Comparison of ENCODE assay signal across 1 cellular context in genomic region chr2:241218131-241219029, GRCh38.
TF ChIP-seq lines count a peak whose summit lies in the region.

No MANE protein-coding gene starts in this region.

TF ChIP-seq in HepG2, 621 proteins besides CTCF, POLR2A, EP300 and RAD21 (continued from another document and continues in another):
- TF ChIP-seq AKNA (CRISPR knock-in tag; IDR thresholded peaks at IDR 0.05; ENCODE audit: borderline replicate concordance), result no peak
- TF ChIP-seq ZFX (CRISPR knock-in tag; IDR thresholded peaks at IDR 0.05; ENCODE audit: low read depth), result peak; percentile 83
- TF ChIP-seq FOXO1 (CRISPR knock-in tag; IDR thresholded peaks at IDR 0.05), result 0 out of 2 replicates have a peak, but pooled peaks have one; percentile 14
- TF ChIP-seq ZNF224 (CRISPR knock-in tag; IDR thresholded peaks at IDR 0.05), result no peak
- TF ChIP-seq ZNF619 (CRISPR knock-in tag; IDR thresholded peaks at IDR 0.05), result no peak
- no peak for TF ChIP-seq FOXJ3 (CRISPR knock-in tag; IDR thresholded peaks at IDR 0.05; ENCODE audit: borderline replicate concordance)
- TF ChIP-seq RFXANK (CRISPR knock-in tag; IDR thresholded peaks at IDR 0.05), result no peak
- no peak for TF ChIP-seq ZNF10 (CRISPR knock-in tag; IDR thresholded peaks at IDR 0.05; ENCODE audit: borderline replicate concordance, low read depth)
- no peak for TF ChIP-seq GTF3A (CRISPR knock-in tag; conservative IDR thresholded peaks at IDR 0.05)
- no peak for TF ChIP-seq ZNF614 (CRISPR knock-in tag; IDR thresholded peaks at IDR 0.05; ENCODE audit: borderline replicate concordance)
- TF ChIP-seq ZNF124 (CRISPR knock-in tag; IDR thresholded peaks at IDR 0.05), result no peak
- no peak for TF ChIP-seq PAXIP1 (CRISPR knock-in tag; conservative IDR thresholded peaks at IDR 0.05)
- TF ChIP-seq ZNF740 (CRISPR knock-in tag; IDR thresholded peaks at IDR 0.05), result peak; percentile 77
- no peak for TF ChIP-seq NFE2L1 (CRISPR knock-in tag; IDR thresholded peaks at IDR 0.05; ENCODE audit: borderline replicate concordance)
- peak; percentile 19; the same call in 1 of the 2 replicates for TF ChIP-seq SALL2 (CRISPR knock-in tag; IDR thresholded peaks at IDR 0.05)
- TF ChIP-seq ATM (IDR thresholded peaks at IDR 0.05; ENCODE audit: borderline replicate concordance), result no peak
- no peak for TF ChIP-seq DRAP1 (CRISPR knock-in tag; IDR thresholded peaks at IDR 0.05)
- no peak for TF ChIP-seq HHEX (CRISPR knock-in tag; IDR thresholded peaks at IDR 0.05)
- TF ChIP-seq NONO (IDR thresholded peaks at IDR 0.05), result no peak
- TF ChIP-seq NONO (CRISPR knock-in tag; conservative IDR thresholded peaks at IDR 0.05), result no peak
- TF ChIP-seq ZNF136 (CRISPR knock-in tag; IDR thresholded peaks at IDR 0.05; ENCODE audit: low read depth), result no peak
- no peak; the same call in 1 of the 2 replicates for TF ChIP-seq NRL (CRISPR knock-in tag; IDR thresholded peaks at IDR 0.05; ENCODE audit: borderline replicate concordance)
- TF ChIP-seq MAX (IDR thresholded peaks at IDR 0.05), result peak; percentile 95
- TF ChIP-seq SMAD3 (CRISPR knock-in tag; IDR thresholded peaks at IDR 0.05), result no peak
- no peak for TF ChIP-seq NPAS2 (CRISPR knock-in tag; IDR thresholded peaks at IDR 0.05; ENCODE audit: borderline replicate concordance)
- TF ChIP-seq PHF21A (CRISPR knock-in tag; IDR thresholded peaks at IDR 0.05), result no peak
- no peak for TF ChIP-seq ATF5 (CRISPR knock-in tag; IDR thresholded peaks at IDR 0.05; ENCODE audit: low read depth)
- TF ChIP-seq YEATS4 (CRISPR knock-in tag; IDR thresholded peaks at IDR 0.05; ENCODE audit: borderline replicate concordance), result peak; percentile 71
- no peak for TF ChIP-seq ZSCAN9 (CRISPR knock-in tag; IDR thresholded peaks at IDR 0.05; ENCODE audit: borderline replicate concordance)
- no peak for TF ChIP-seq ZFP36 (IDR thresholded peaks at IDR 0.05; ENCODE audit: borderline replicate concordance, low read depth, low read length, partially characterized antibody)
- TF ChIP-seq ZUFSP (CRISPR knock-in tag; IDR thresholded peaks at IDR 0.05; ENCODE audit: borderline replicate concordance), result no peak
- TF ChIP-seq ZNF234 (CRISPR knock-in tag; conservative IDR thresholded peaks at IDR 0.05), result no peak
- TF ChIP-seq KDM2A (CRISPR knock-in tag; IDR thresholded peaks at IDR 0.05; ENCODE audit: borderline replicate concordance, low read depth), result no peak
- no peak for TF ChIP-seq IKZF1 (IDR thresholded peaks at IDR 0.05)
- peak; percentile 73; the same call in 1 of the 2 replicates for TF ChIP-seq TGIF2 (CRISPR knock-in tag; IDR thresholded peaks at IDR 0.05)
- TF ChIP-seq ZNF333 (CRISPR knock-in tag; IDR thresholded peaks at IDR 0.05; ENCODE audit: borderline replicate concordance), result peak; percentile 6; the same call in 1 of the 2 replicates
- no peak for TF ChIP-seq CEBPB (IDR thresholded peaks at IDR 0.05; ENCODE audit: borderline replicate concordance, low read depth, low read length)
- TF ChIP-seq MTERF4 (CRISPR knock-in tag; IDR thresholded peaks at IDR 0.05), result no peak
- TF ChIP-seq TBL1XR1 (IDR thresholded peaks at IDR 0.05; ENCODE audit: borderline replicate concordance, low read length, partially characterized antibody), result no peak
- TF ChIP-seq GPN1 (CRISPR knock-in tag; IDR thresholded peaks at IDR 0.05; ENCODE audit: borderline replicate concordance), result 0 out of 2 replicates have a peak, but pooled peaks have one; percentile 74
- TF ChIP-seq RFX5 (IDR thresholded peaks at IDR 0.05; ENCODE audit: low read depth, low read length), result no peak
- no peak for TF ChIP-seq TSC22D2 (CRISPR knock-in tag; IDR thresholded peaks at IDR 0.05; ENCODE audit: borderline replicate concordance)
- peak; percentile 35; the same call in 1 of the 2 replicates for TF ChIP-seq ZNF547 (CRISPR knock-in tag; IDR thresholded peaks at IDR 0.05)
- TF ChIP-seq TFDP2 (CRISPR knock-in tag; IDR thresholded peaks at IDR 0.05), result peak; percentile 72
- no peak for TF ChIP-seq SP1 (IDR thresholded peaks at IDR 0.05)
- TF ChIP-seq SP1 (CRISPR knock-in tag; IDR thresholded peaks at IDR 0.05), result peak; percentile 56
- no peak for TF ChIP-seq PAF1 (CRISPR knock-in tag; IDR thresholded peaks at IDR 0.05)
- TF ChIP-seq ZNF704 (CRISPR knock-in tag; IDR thresholded peaks at IDR 0.05; ENCODE audit: borderline replicate concordance), result peak; percentile 27; the same call in 1 of the 2 replicates
- TF ChIP-seq ATAD3A (CRISPR knock-in tag; IDR thresholded peaks at IDR 0.05), result no peak
- TF ChIP-seq ZSCAN20 (CRISPR knock-in tag; IDR thresholded peaks at IDR 0.05; ENCODE audit: borderline replicate concordance), result 0 out of 2 replicates have a peak, but pooled peaks have one; percentile 22
- TF ChIP-seq ASH2L (IDR thresholded peaks at IDR 0.05; ENCODE audit: insufficient read length, low read depth, low read length), result no peak
- 0 out of 2 replicates have a peak, but pooled peaks have one; percentile 35 for TF ChIP-seq ZFP37 (CRISPR knock-in tag; IDR thresholded peaks at IDR 0.05; ENCODE audit: borderline replicate concordance)
- TF ChIP-seq GATAD2A (CRISPR knock-in tag; IDR thresholded peaks at IDR 0.05), result peak; percentile 56
- no peak for TF ChIP-seq SRY (CRISPR knock-in tag; IDR thresholded peaks at IDR 0.05)
- no peak for TF ChIP-seq ZNF567 (CRISPR knock-in tag; IDR thresholded peaks at IDR 0.05; ENCODE audit: borderline replicate concordance)
